In genomic region chr16:58352690-58353089, GRCh38 we compare ENCODE assay signal across 38 cellular contexts. TPM values are rescaled to one million over a fixed set of nuclear protein-coding genes. Genes with fewer than 3 reads are reported as not detected.
"Had no signal": no experiment of that assay in that cellular context is flagged by ENCODE, and none has a peak within 500 bp of the region (broad histone marks: within the 10 kb centered on the region; RNA-seq: fewer than 3 reads in every experiment).

No MANE protein-coding gene starts in this region.

- H3K9me3 ChIP-seq: adrenal gland, ascending aorta, body of pancreas had no signal

- DNase-seq: activated effector memory CD4-positive, alpha-beta T cell treated with anti-CD3 and anti-CD28 coated beads, Interleukin-2, amount 50 U/mL, for 16 hours; activated effector memory CD4-positive, alpha-beta T cell treated with Interleukin-2 at 50 U/mL for 16 hours; activated gamma-delta T cell; activated gamma-delta T cell treated with Interleukin-2 at 50 U/mL for 16 hours; activated naive CD4-positive, alpha-beta T cell; activated naive CD4-positive, alpha-beta T cell treated with anti-CD3 and anti-CD28 coated beads for 36 hours; activated naive CD4-positive, alpha-beta T cell treated with anti-CD3 and anti-CD28 coated beads, Interleukin-2, amount 10 ng/mL, durations not matched to agents 7 days and 5 days; activated naive CD4-positive, alpha-beta T cell treated with anti-CD3 and anti-CD28 coated beads, Interleukin-2, amount 50 U/mL, for 16 hours; activated naive CD4-positive, alpha-beta T cell treated with Interleukin-2 at 50 U/mL for 16 hours; activated naive CD8-positive, alpha-beta T cell treated with anti-CD3 and anti-CD28 coated beads for 36 hours; activated naive CD8-positive, alpha-beta T cell treated with anti-CD3 and anti-CD28 coated beads, Interleukin-2, amount 10 ng/mL, durations not matched to agents 7 days and 5 days; activated naive CD8-positive, alpha-beta T cell treated with anti-CD3 and anti-CD28 coated beads, Interleukin-2, amount 50 U/mL, for 24 hours; activated T-cell treated with anti-CD3 and anti-CD28 coated beads, Interleukin-2, amount 50 U/mL, for 4 hours; activated T-cell treated with anti-CD3 and anti-CD28 coated beads, Interleukin-2, amount 50 U/mL, for 48 hours; activated T-cell treated with anti-CD3 and anti-CD28 coated beads, Interleukin-2, amount 50 U/mL, for 72 hours; adrenal gland; amniotic stem cell; amygdala; anterior cingulate cortex; aorta; body of pancreas; brain microvascular endothelial cell; caudate nucleus; central memory CD4-positive, alpha-beta T cell; cerebellar nuclear complex had no signal

- FAIRE-seq: astrocyte, bronchial epithelial cell, colon had no signal

- H3K4me3 ChIP-seq: adrenal gland, ascending aorta, body of pancreas, breast epithelium, cardiac muscle cell had no signal

- H3K36me3 ChIP-seq: adrenal gland, ascending aorta, brain microvascular endothelial cell, breast epithelium, cardiac muscle cell had no signal

- H3K27ac ChIP-seq: adrenal gland, ascending aorta, body of pancreas, brain microvascular endothelial cell, breast epithelium, cardiac muscle cell had no signal

- H3K4me1 ChIP-seq: adrenal gland, ascending aorta, body of pancreas, breast epithelium had no signal

- H3K27me3 ChIP-seq: adrenal gland, ascending aorta, body of pancreas, brain microvascular endothelial cell, cardiac muscle cell had no signal

- ATAC-seq: activated naive CD4-positive, alpha-beta T cell treated with anti-CD3 and anti-CD28 coated beads, Interleukin-2, amount 50 U/mL, for 72 hours; activated naive CD8-positive, alpha-beta T cell treated with anti-CD3 and anti-CD28 coated beads, Interleukin-2, amount 50 U/mL, for 24 hours; activated T-cell treated with anti-CD3 and anti-CD28 coated beads, Interleukin-2, amount 50 U/mL, for 4 hours; activated T-cell treated with anti-CD3 and anti-CD28 coated beads, Interleukin-2, amount 50 U/mL, for 72 hours; activated T-helper 17 cell treated with anti-CD3 and anti-CD28 coated beads, Interleukin-2, amount 50 U/mL, for 72 hours; body of pancreas had no signal

RNA-seq across cellular contexts. Expression of gene PRSS54, which starts 57.9 kb away (rescaled TPM):
- total RNA-seq: activated naive CD4-positive, alpha-beta T cell treated with anti-CD3 and anti-CD28 coated beads for 36 hours; activated naive CD4-positive, alpha-beta T cell treated with anti-CD3 and anti-CD28 coated beads, Interleukin-2, amount 50 U/mL, for 72 hours; activated naive CD8-positive, alpha-beta T cell treated with anti-CD3 and anti-CD28 coated beads for 36 hours; activated naive CD8-positive, alpha-beta T cell treated with anti-CD3 and anti-CD28 coated beads, Interleukin-2, amount 10 ng/mL, durations not matched to agents 7 days and 5 days; activated T-cell treated with anti-CD3 and anti-CD28 coated beads, Interleukin-2, amount 50 U/mL, for 4 hours; activated T-cell treated with anti-CD3 and anti-CD28 coated beads, Interleukin-2, amount 50 U/mL, for 72 hours; activated T-helper 1 cell treated with anti-CD3 and anti-CD28 coated beads, Interleukin-12 subunit alpha, Interleukin-12 subunit beta, Interleukin-2, Interleukin-4 antibody, amounts not matched to agents 30 ng/mL and 10 ng/mL and 1 ng/mL, durations not matched to agents 14 hours and 24 hours and 36 hours; activated T-helper 17 cell treated with anti-CD3 and anti-CD28 coated beads, Interleukin-2, amount 50 U/mL, for 72 hours; activated T-helper 2 cell treated with anti-CD3 and anti-CD28 coated beads, Interferon-gamma antibody, Interleukin-2, Interleukin-4, amounts not matched to agents 10 μg/mL and 5 μg/mL and 100 μg/mL, durations not matched to agents 14 hours and 24 hours and 36 hours; adrenal gland; aorta; ascending aorta; astrocyte; body of pancreas; breast epithelium; bronchial epithelial cell; cardiac muscle cell; cardiac septum; cerebellum; chondrocyte had no signal
- polyA plus RNA-seq: adrenal gland, aorta, cardiac muscle cell had no signal
